Comparison of ENCODE assay signal across 21 cellular contexts in genomic region chr4:145544998-145545397, GRCh38.
DNase-seq lines count a peak whose midpoint lies in the region; ATAC-seq and TF ChIP-seq lines count a peak whose summit lies in the region.
"Had no signal": no experiment of that assay in that cellular context is flagged by ENCODE, and none has a peak within 500 bp of the region (broad histone marks: within the 10 kb centered on the region; RNA-seq: fewer than 3 reads in every experiment).

No MANE protein-coding gene starts in this region.

- no TSS peak for BruUV-seq in MCF 10A (replicated peaks; lab: Mats Ljungman, UMichigan)

- H3K4me1 Mint-ChIP-seq in MCF 10A (ENCODE audit: insufficient read depth, unreplicated experiment), result peaks cover 36% of the 10 kb centered on the region
- H3K4me1 Mint-ChIP-seq: activated CD4-positive, alpha-beta memory T cell treated with anti-CD3 and anti-CD28 coated beads, Interleukin-2, amount 10 ng/mL, durations not matched to agents 7 days and 5 days had no signal

- ATAC-seq in left lung (peak; percentile 9), GM18868 (IDR thresholded peaks at IDR 0.05; ENCODE audit: unreplicated experiment) (no peak), HG02571 (IDR thresholded peaks at IDR 0.05; ENCODE audit: unreplicated experiment) (no peak)
- ATAC-seq: activated T-cell treated with anti-CD3 and anti-CD28 coated beads, Interleukin-2, amount 50 U/mL, for 72 hours; natural killer cell had no signal

- peaks cover 31% of the 10 kb centered on the region for H3K36me3 Mint-ChIP-seq in MCF 10A (ENCODE audit: insufficient read depth, unreplicated experiment)
- H3K36me3 Mint-ChIP-seq: activated naive CD8-positive, alpha-beta T cell treated with anti-CD3 and anti-CD28 coated beads, Interleukin-2, amount 10 ng/mL, durations not matched to agents 7 days and 5 days; natural killer cell had no signal

- peak overlapping the region; percentile 87 for H3K27ac Mint-ChIP-seq in MCF 10A (ENCODE audit: low read depth, unreplicated experiment)
- H3K27ac Mint-ChIP-seq: activated CD4-positive, alpha-beta memory T cell treated with anti-CD3 and anti-CD28 coated beads, Interleukin-2, amount 10 ng/mL, durations not matched to agents 7 days and 5 days; activated naive CD8-positive, alpha-beta T cell treated with anti-CD3 and anti-CD28 coated beads, Interleukin-2, amount 10 ng/mL, durations not matched to agents 7 days and 5 days; natural killer cell had no signal

- no peak for DNase-seq in MCF 10A (ENCODE audit: unreplicated experiment)
- no peak for DNase-seq in left lung
- no peak for DNase-seq in transverse colon
- no peak for DNase-seq in putamen (ENCODE audit: low spot score)
- DNase-seq: activated CD4-positive, alpha-beta memory T cell treated with anti-CD3 and anti-CD28 coated beads, Interleukin-2, amount 10 ng/mL, durations not matched to agents 7 days and 5 days; activated naive CD8-positive, alpha-beta T cell treated with anti-CD3 and anti-CD28 coated beads, Interleukin-2, amount 10 ng/mL, durations not matched to agents 7 days and 5 days; activated T-cell treated with anti-CD3 and anti-CD28 coated beads, Interleukin-2, amount 50 U/mL, for 72 hours; caudate nucleus; effector memory CD4-positive, alpha-beta T cell; foreskin fibroblast; GDM1; HCEC 1CT; MV-4-11; natural killer cell; NCI-H2107; NCI-H82; SW 1271 had no signal

- H3K9me3 ChIP-seq in HUES64 (ENCODE audit: insufficient read depth, low read depth, low read length), result no peaks in the 10 kb centered on the region
- no peaks in the 10 kb centered on the region for H3K9me3 ChIP-seq in left lung
- H3K9me3 ChIP-seq in transverse colon, result no peaks in the 10 kb centered on the region

- intact Hi-C loops in MCF 10A (cut with micrococcal nuclease) (no loop called here), left lung (cut with DNase I) (no loop called here), transverse colon (cut with DNase I; ENCODE audit: low total_unique reads) (loop anchor here (5.0 kb wide), 1 partner anchor 63 kb away; the partner anchor contains the start of gene SMAD1)

- H3K27me3 Mint-ChIP-seq in MCF 10A (ENCODE audit: insufficient read depth, unreplicated experiment), result no peaks in the 10 kb centered on the region

- no peak for TF ChIP-seq POLR2A in transverse colon (IDR thresholded peaks at IDR 0.05)

- H3K9ac ChIP-seq in HUES64 (ENCODE audit: low read depth, low read length), result no peak overlapping the region

- 88% methylated on average over 2 of the region's 2 CpGs for whole genome bisulfite sequencing in HUES64
- 11 to 37% methylated on average over 2 of the region's 2 CpGs for WGBS in transverse colon (ENCODE audit: low coverage in 1 of 2), 2 donors

- no peaks in the 10 kb centered on the region for H3K9me3 Mint-ChIP-seq in MCF 10A (ENCODE audit: unreplicated experiment)
- H3K9me3 Mint-ChIP-seq: activated CD4-positive, alpha-beta memory T cell treated with anti-CD3 and anti-CD28 coated beads, Interleukin-2, amount 10 ng/mL, durations not matched to agents 7 days and 5 days; activated naive CD8-positive, alpha-beta T cell treated with anti-CD3 and anti-CD28 coated beads, Interleukin-2, amount 10 ng/mL, durations not matched to agents 7 days and 5 days; activated T-cell treated with anti-CD3 and anti-CD28 coated beads, Interleukin-2, amount 50 U/mL, for 72 hours; natural killer cell had no signal

- H3K4me3 ChIP-seq in HUES64 (ENCODE audit: low read length) (no peak overlapping the region), left lung (no peak overlapping the region), transverse colon (no peak overlapping the region)
- H3K4me3 ChIP-seq: lung had no signal

- TF ChIP-seq EP300 in transverse colon (IDR thresholded peaks at IDR 0.05; ENCODE audit: low read depth), result no peak

- TF ChIP-seq CTCF in MCF 10A (IDR thresholded peaks at IDR 0.05; ENCODE audit: unreplicated experiment) (no peak), left lung (IDR thresholded peaks at IDR 0.05) (no peak), transverse colon (IDR thresholded peaks at IDR 0.05) (no peak)

- in situ Hi-C loops in transverse colon (cut with MboI; ENCODE audit: low pct_ligation_motif_present in 1 of 4, low pct_unique_long_range_greater_than_20kb in 1 of 4, low sequenced_read_pairs in 3 of 4), result no loop called here

- no peaks in the 10 kb centered on the region for H3K27me3 ChIP-seq in HUES64 (ENCODE audit: insufficient read depth, low read length)
- no peaks in the 10 kb centered on the region for H3K27me3 ChIP-seq in left lung
- H3K27me3 ChIP-seq in transverse colon, result no peaks in the 10 kb centered on the region

- peaks cover 25% of the 10 kb centered on the region for H3K36me3 ChIP-seq in HUES64 (ENCODE audit: insufficient read depth, low read length)
- H3K36me3 ChIP-seq in left lung, result peaks cover 0 to 11% of the 10 kb centered on the region in 2 donors
- no peaks in the 10 kb centered on the region for H3K36me3 ChIP-seq in transverse colon

- POLR2A ChIA-PET in MCF 10A (lab: Yijun Ruan, JAX), result interaction anchor here (0.6 to 3.3 kb wide), 13 partner anchors 12 to 392 kb away, joined by 3 to 49 read pairs (median 4); partner anchors contain the start of genes MMAA and SMAD1

- peaks cover 40% of the 10 kb centered on the region for H3K4me1 ChIP-seq in HUES64 (ENCODE audit: insufficient read depth, low read length)
- H3K4me1 ChIP-seq in left lung, result peaks cover 11 to 28% of the 10 kb centered on the region in 2 donors
- H3K4me1 ChIP-seq in transverse colon, result peaks cover 11 to 24% (median 23%) of the 10 kb centered on the region in 4 donors

- peak overlapping the region; percentile 70 for H3K4me3 Mint-ChIP-seq in MCF 10A (ENCODE audit: unreplicated experiment)
- H3K4me3 Mint-ChIP-seq: activated CD4-positive, alpha-beta memory T cell treated with anti-CD3 and anti-CD28 coated beads, Interleukin-2, amount 10 ng/mL, durations not matched to agents 7 days and 5 days; activated naive CD8-positive, alpha-beta T cell treated with anti-CD3 and anti-CD28 coated beads, Interleukin-2, amount 10 ng/mL, durations not matched to agents 7 days and 5 days; activated T-cell treated with anti-CD3 and anti-CD28 coated beads, Interleukin-2, amount 50 U/mL, for 72 hours; natural killer cell had no signal

- CTCF ChIA-PET in MCF 10A (lab: Yijun Ruan, JAX), result interaction anchor here (0.6 to 2.1 kb wide), 6 partner anchors 9 to 328 kb away, joined by 3 to 6 read pairs (median 3); no protein-coding TSS in a partner anchor

- H3K27ac ChIP-seq in HUES64 (ENCODE audit: low read depth, low read length) (0 out of 2 replicates have a peak overlapping the region, but pooled peaks have one; percentile 18), left lung (peak overlapping the region; percentile 54), transverse colon (peak overlapping the region; percentile 4 to 64 (median 58))
